ENCODE assay signal across 7 cellular contexts in genomic region chr7:29588900-29589696, GRCh38. TPM values are rescaled to one million over a fixed set of nuclear protein-coding genes. Genes with fewer than 3 reads are reported as not detected.
DNase-seq lines count a peak whose midpoint lies in the region; ATAC-seq, FAIRE-seq and TF ChIP-seq lines count a peak whose summit lies in the region.

No MANE protein-coding gene starts in this region.

- H3K9ac ChIP-seq in DND-41 (ENCODE audit: low read depth, low read length) = no peak overlapping the region
- peak overlapping the region in 1 of 2 donors; percentile 2 for H3K9ac ChIP-seq in duodenal mucosa (ENCODE audit: low read depth in 1 of 2, low read length in 2 of 2)

- H3K27ac ChIP-seq in DND-41 (ENCODE audit: low read length) (no peak overlapping the region), Peyer's patch (peak overlapping the region in 3 of 4 donors; percentile 46 to 76 (median 63)), duodenal mucosa (ENCODE audit: low read depth, low read length) (no peak overlapping the region)
- no peak overlapping the region for H3K27ac ChIP-seq in effector memory CD4-positive, alpha-beta T cell (ENCODE audit: insufficient read depth, low read length, poor library complexity, severe bottlenecking)

- H3K4me3 ChIP-seq in DND-41 (ENCODE audit: low read depth in 1 of 2, low read length in 2 of 2) = no peak overlapping the region
- no peak overlapping the region for H3K4me3 ChIP-seq in Peyer's patch
- H3K4me3 ChIP-seq in duodenal mucosa (ENCODE audit: low read depth in 1 of 2, low read length in 2 of 2) = peak overlapping the region; percentile 10 to 19
- H3K4me3 ChIP-seq in effector memory CD4-positive, alpha-beta T cell (ENCODE audit: insufficient read depth, low read depth, low read length, poor library complexity, severe bottlenecking) = no peak overlapping the region

- H3K36me3 ChIP-seq in DND-41 (ENCODE audit: insufficient read depth, low read length) (no peaks in the 10 kb centered on the region), Peyer's patch (no peaks in the 10 kb centered on the region), duodenal mucosa (ENCODE audit: control insufficient read depth in 1 of 2, insufficient read depth in 2 of 2, low read length in 2 of 2) (no peaks in the 10 kb centered on the region)
- H3K36me3 ChIP-seq in effector memory CD4-positive, alpha-beta T cell (ENCODE audit: control insufficient read depth, insufficient read depth, low read length) = no peaks in the 10 kb centered on the region

- H3K4me1 ChIP-seq in DND-41 (ENCODE audit: insufficient read depth, low read length) = peaks cover 11% of the 10 kb centered on the region
- H3K4me1 ChIP-seq in Peyer's patch = peaks cover 0 to 15% (median 0%) of the 10 kb centered on the region in 4 donors
- H3K4me1 ChIP-seq in duodenal mucosa (ENCODE audit: control insufficient read depth in 1 of 2, insufficient read depth in 2 of 2, low read length in 2 of 2) = peaks cover 31 to 33% of the 10 kb centered on the region in 2 donors
- H3K4me1 ChIP-seq in effector memory CD4-positive, alpha-beta T cell (ENCODE audit: control insufficient read depth, insufficient read depth, low read length, poor library complexity, severe bottlenecking) = no peaks in the 10 kb centered on the region

- peak; percentile 51 for DNase-seq in DND-41
- peak; percentile 51 for DNase-seq in GM19239 (ENCODE audit: insufficient read length, low spot score)
- peak in 2 of 3 donors; percentile 52 to 77 for DNase-seq in Peyer's patch
- peak; percentile 67 for DNase-seq in myocyte (ENCODE audit: low read depth)
- DNase-seq in effector memory CD4-positive, alpha-beta T cell = no peak

- H3K4me2 ChIP-seq in DND-41 (ENCODE audit: insufficient read depth, low read length) = peak overlapping the region; percentile 2; the same call in 1 of the 2 replicates

- H3K27me3 ChIP-seq in DND-41 (ENCODE audit: insufficient read depth, low read length, poor library complexity) = no peaks in the 10 kb centered on the region
- H3K27me3 ChIP-seq in Peyer's patch = no peaks in the 10 kb centered on the region
- no peaks in the 10 kb centered on the region for H3K27me3 ChIP-seq in duodenal mucosa (ENCODE audit: control insufficient read depth in 1 of 2, insufficient read depth in 2 of 2, low read length in 2 of 2)
- H3K27me3 ChIP-seq in effector memory CD4-positive, alpha-beta T cell (replicated peaks; ENCODE audit: control insufficient read depth, insufficient read depth, low read length, poor library complexity, severe bottlenecking) = no peaks in the 10 kb centered on the region

- no peaks in the 10 kb centered on the region for H4K20me1 ChIP-seq in DND-41 (ENCODE audit: insufficient read depth, low read length)

- H3K9me3 ChIP-seq in DND-41 (ENCODE audit: insufficient read depth, low read length, severe bottlenecking) = no peaks in the 10 kb centered on the region
- H3K9me3 ChIP-seq in Peyer's patch = no peaks in the 10 kb centered on the region
- no peaks in the 10 kb centered on the region for H3K9me3 ChIP-seq in duodenal mucosa (ENCODE audit: control insufficient read depth in 1 of 2, low read length in 2 of 2)
- H3K9me3 ChIP-seq in effector memory CD4-positive, alpha-beta T cell (ENCODE audit: control insufficient read depth, low read length) = no peaks in the 10 kb centered on the region

- peak overlapping the region; percentile 42 for H2AFZ ChIP-seq in DND-41 (ENCODE audit: low read depth, low read length)

- ATAC-seq in DND-41 (ENCODE audit: insufficient read depth, low read depth) = peak; percentile 74
- peak; percentile 83 for ATAC-seq in HG03280 (IDR thresholded peaks at IDR 0.05; ENCODE audit: unreplicated experiment)

- peak; percentile 93 for FAIRE-seq in GM19239 (lab: Jason Lieb, UNC)

- H3K79me2 ChIP-seq in DND-41 (ENCODE audit: insufficient read depth, low read length) = no peaks in the 10 kb centered on the region

- TF ChIP-seq CTCF in DND-41 (IDR thresholded peaks at IDR 0.05; ENCODE audit: borderline replicate concordance, extremely low read depth, low read length, poor library complexity, severe bottlenecking) (peak; percentile 93), Peyer's patch (IDR thresholded peaks at IDR 0.05) (peak; percentile 18 to 76 (median 70))

- TF ChIP-seq POLR2A in Peyer's patch (IDR thresholded peaks at IDR 0.05) = no peak

RNA-seq across cellular contexts. Expression of gene PRR15, which starts 25.5 kb away (rescaled TPM):
- total RNA-seq in Peyer's patch (100 to 1,000 TPM in 3 of 4 donors, 10 to 100 TPM in 1; 23.1 to 242 (median 145) TPM), myocyte (not detected in 2 replicates)
- polyA plus RNA-seq in myocyte (2012) = 1.1 TPM

Comparison
In these comparisons a context has a peak if more than half of its experiments do, and no peak if none do; other contexts are left out.
1. DNase-seq: peak in DND-41 (single experiment), GM19239 (single experiment), Peyer's patch (2 of 3) and myocyte (single experiment); none in effector memory CD4-positive, alpha-beta T cell (0 of 3).
2. H3K27ac ChIP-seq: peak in Peyer's patch (3 of 4); none in DND-41 (single experiment), duodenal mucosa (single experiment) and effector memory CD4-positive, alpha-beta T cell (single experiment).
3. H3K4me3 ChIP-seq: peak in duodenal mucosa (2 of 2); none in DND-41 (0 of 2), Peyer's patch (0 of 4) and effector memory CD4-positive, alpha-beta T cell (single experiment).
4. RNA of gene PRR15, which starts 25.5 kb away (total RNA-seq): 23.1 to 242 TPM in Peyer's patch; not detected in myocyte; every median in the first group is over 10 times any median in the second.